In genomic region chr17:17836250-17836817, GRCh38 we compare ENCODE assay signal across 8 cellular contexts. TPM values are rescaled to one million over a fixed set of nuclear protein-coding genes. Genes with fewer than 3 reads are reported as not detected.
DNase-seq lines count a peak whose midpoint lies in the region; ATAC-seq, FAIRE-seq and TF ChIP-seq lines count a peak whose summit lies in the region.

No MANE protein-coding gene starts in this region.

- peak overlapping the region; percentile 99 for H3K9ac ChIP-seq in MM.1S (ENCODE audit: low read length)

- H3K4me3 Mint-ChIP-seq in neural crest cell = peak overlapping the region; percentile 97
- peak overlapping the region; percentile 89 to 95 for H3K4me3 Mint-ChIP-seq in stimulated activated naive CD8-positive, alpha-beta T cell treated with anti-CD3 and anti-CD28 coated beads, Interleukin-15, amount 100 ng/mL, for 72 hours

- DNase-seq in HCEC 1CT = peak; percentile 88
- peak; percentile 97 for DNase-seq in MM.1S
- peak; percentile 99 for DNase-seq in SHP77 (lab: John Stamatoyannopoulos, UW)
- DNase-seq in activated gamma-delta T cell treated with anti-CD3 and anti-CD28 coated beads, Interleukin-2, amount 50 U/mL, for 16 hours (ENCODE audit: low read depth) = peak; percentile 91
- peak; percentile 94 to 98 for DNase-seq in foreskin fibroblast
- DNase-seq in neural crest cell (ENCODE audit: low read depth, low spot score) = peak; percentile 99
- DNase-seq in stimulated activated naive CD8-positive, alpha-beta T cell treated with anti-CD3 and anti-CD28 coated beads, Interleukin-15, amount 100 ng/mL, for 72 hours = peak; percentile 97

- H3K4me2 ChIP-seq in MM.1S (ENCODE audit: low read depth, low read length) = peak overlapping the region; percentile 96

- H4K20me1 ChIP-seq in MM.1S (ENCODE audit: insufficient read depth, low read length) = no peaks in the 10 kb centered on the region

- H3K4me3 ChIP-seq in MM.1S (ENCODE audit: low read length) (peak overlapping the region; percentile 91), foreskin fibroblast (ENCODE audit: low read depth in 1 of 2, low read length in 2 of 2) (peak overlapping the region; percentile 88 to 89)

- H3K4me1 Mint-ChIP-seq in neural crest cell = peaks cover 71% of the 10 kb centered on the region
- peaks cover 80% of the 10 kb centered on the region for H3K4me1 Mint-ChIP-seq in stimulated activated naive CD8-positive, alpha-beta T cell treated with anti-CD3 and anti-CD28 coated beads, Interleukin-15, amount 100 ng/mL, for 72 hours

- TF ChIP-seq CTCF in MM.1S (IDR thresholded peaks at IDR 0.05; ENCODE audit: low read length) (no peak), foreskin fibroblast (IDR thresholded peaks at IDR 0.05; ENCODE audit: low read depth, low read length) (no peak), neural crest cell (conservative IDR thresholded peaks at IDR 0.05) (no peak)

- no peaks in the 10 kb centered on the region for H3K9me3 ChIP-seq in MM.1S (replicated peaks; ENCODE audit: insufficient read depth, low read length)

- no peaks in the 10 kb centered on the region for H3K36me3 Mint-ChIP-seq in neural crest cell (ENCODE audit: low read depth)

- peak; percentile 79 for ATAC-seq in stimulated activated naive CD8-positive, alpha-beta T cell treated with anti-CD3 and anti-CD28 coated beads, Interleukin-15, amount 100 ng/mL, for 72 hours

- peak overlapping the region; percentile 35; the same call in 1 of the 2 replicates for H2AFZ ChIP-seq in MM.1S (ENCODE audit: low read length)

- H3K27me3 Mint-ChIP-seq in neural crest cell (ENCODE audit: low read depth) = peaks cover 4% of the 10 kb centered on the region
- H3K27me3 Mint-ChIP-seq in stimulated activated naive CD8-positive, alpha-beta T cell treated with anti-CD3 and anti-CD28 coated beads, Interleukin-15, amount 100 ng/mL, for 72 hours = no peaks in the 10 kb centered on the region

- peaks cover 51% of the 10 kb centered on the region for H3K4me1 ChIP-seq in MM.1S (ENCODE audit: low read length)

- no peaks in the 10 kb centered on the region for H3K36me3 ChIP-seq in MM.1S (replicated peaks; ENCODE audit: insufficient read depth, low read length)

- H3K79me2 ChIP-seq in MM.1S (ENCODE audit: low read length) = peaks cover 41% of the 10 kb centered on the region

- H3K9me3 Mint-ChIP-seq in neural crest cell = no peaks in the 10 kb centered on the region
- H3K9me3 Mint-ChIP-seq in stimulated activated naive CD8-positive, alpha-beta T cell treated with anti-CD3 and anti-CD28 coated beads, Interleukin-15, amount 100 ng/mL, for 72 hours = no peaks in the 10 kb centered on the region

- FAIRE-seq in G401.6 (lab: Jason Lieb, UNC) = peak; percentile 79

- H3K27ac ChIP-seq in MM.1S (ENCODE audit: low read length) = peak overlapping the region; percentile 80

- peaks cover 14% of the 10 kb centered on the region for H3F3A ChIP-seq in MM.1S (ENCODE audit: insufficient read depth, low read length)

- H3K9me2 ChIP-seq in MM.1S (replicated peaks; ENCODE audit: insufficient read depth, low read length) = no peaks in the 10 kb centered on the region

- peak overlapping the region; percentile 94 for H3K27ac Mint-ChIP-seq in neural crest cell (ENCODE audit: unreplicated experiment)
- H3K27ac Mint-ChIP-seq in stimulated activated naive CD8-positive, alpha-beta T cell treated with anti-CD3 and anti-CD28 coated beads, Interleukin-15, amount 100 ng/mL, for 72 hours = peak overlapping the region; percentile 96 to 99

- H3K27me3 ChIP-seq in MM.1S (replicated peaks; ENCODE audit: insufficient read depth, low read length) = no peaks in the 10 kb centered on the region

RNA-seq across cellular contexts. Expression of gene SREBF1, which starts 0.5 kb away (rescaled TPM):
- 128 and 132 TPM in 2 replicates for total RNA-seq in neural crest cell

Comparison
In these comparisons a context has a peak if more than half of its experiments do, and no peak if none do; other contexts are left out.
1. Peak in every context shown above with its lines: DNase-seq, ATAC-seq, H3K4me3 ChIP-seq and H3K27ac ChIP-seq.